ENCODE assay signal across 1 cellular context in genomic region chr22:38350444-38351359, GRCh38.
TF ChIP-seq lines count a peak whose summit lies in the region.

No MANE protein-coding gene starts in this region.

TF ChIP-seq in GM12878, 131 proteins besides CTCF, POLR2A, EP300 and RAD21:
- TF ChIP-seq ZNF622 (IDR thresholded peaks at IDR 0.05) (no peak), STAT3 (IDR thresholded peaks at IDR 0.05; ENCODE audit: low read depth, low read length) (no peak), GABPA (IDR thresholded peaks at IDR 0.05; ENCODE audit: low read depth) (no peak), HDAC6 (IDR thresholded peaks at IDR 0.05; ENCODE audit: unreplicated experiment) (no peak), MEF2B (IDR thresholded peaks at IDR 0.05; ENCODE audit: partially characterized antibody, poor library complexity, severe bottlenecking) (no peak), ASH2L (IDR thresholded peaks at IDR 0.05; ENCODE audit: borderline replicate concordance, low read depth) (no peak), WRNIP1 (IDR thresholded peaks at IDR 0.05; ENCODE audit: borderline replicate concordance, low read depth, low read length) (no peak), CREB1 (IDR thresholded peaks at IDR 0.05; ENCODE audit: low read depth) (no peak), DPF2 (IDR thresholded peaks at IDR 0.05) (no peak), RAD51 (IDR thresholded peaks at IDR 0.05) (no peak)
